In genomic region chr5:154333016-154333415, GRCh38 we compare ENCODE assay signal across 20 cellular contexts.
DNase-seq lines count a peak whose midpoint lies in the region; ATAC-seq, FAIRE-seq and TF ChIP-seq lines count a peak whose summit lies in the region.
"Had no signal": no experiment of that assay in that cellular context is flagged by ENCODE, and none has a peak within 500 bp of the region (broad histone marks: within the 10 kb centered on the region; RNA-seq: fewer than 3 reads in every experiment).

No MANE protein-coding gene starts in this region.

- FAIRE-seq in GM12878 (lab: Jason Lieb, UNC), result no peak

- DNase-seq in SK-N-SH, result no peak
- DNase-seq in MM.1S, result peak; percentile 41
- no peak for DNase-seq in GM12878 (ENCODE audit: low read depth, low spot score)
- DNase-seq in NCI-H82 treated with DMSO at 0.1 percent for 48 hours (lab: John Stamatoyannopoulos, UW; ENCODE audit: unreplicated experiment), result no peak
- DNase-seq in T-helper 1 cell, result no peak
- DNase-seq in smooth muscle cell (lab: John Stamatoyannopoulos, UW; ENCODE audit: unreplicated experiment), result no peak
- DNase-seq: ACHN; Caco-2; CD4-positive, alpha-beta memory T cell; DMS 273 treated with DMSO at 0.1 percent for 48 hours; KG1; NCI-H1105; NCI-H146; NCI-H524; NCI-H82 had no signal

- in situ Hi-C loops in GM12878 (cut with MboI), result no loop called here

- BruUV-seq in GM12878 (replicated peaks; lab: Mats Ljungman, UMichigan), result no TSS peak

- ATAC-seq in SK-N-SH treated with all-trans-retinoic acid at 6 μM for 48 hours, result no peak
- ATAC-seq in GM12878, result peak; percentile 41
- ATAC-seq in HG03521 (IDR thresholded peaks at IDR 0.05; ENCODE audit: unreplicated experiment), result no peak

- H3K4me2 ChIP-seq in SK-N-SH (no peak overlapping the region), MM.1S (ENCODE audit: low read depth, low read length) (no peak overlapping the region), GM12878 (ENCODE audit: control insufficient read depth, insufficient read depth) (no peak overlapping the region), smooth muscle cell (no peak overlapping the region)
- H3K4me2 ChIP-seq: BLaER1 treated with 17β-estradiol and CSF1 and Interleukin-3, amounts not matched to agents 10 nM and 100 nM had no signal

- H3K79me2 ChIP-seq in SK-N-SH (ENCODE audit: insufficient read depth) (peaks cover 39% of the 10 kb centered on the region; the same call in 1 of the 2 replicates), MM.1S (ENCODE audit: low read length) (no peaks in the 10 kb centered on the region), GM12878 (ENCODE audit: control insufficient read depth, insufficient read depth, low read length) (no peaks in the 10 kb centered on the region), smooth muscle cell (ENCODE audit: low read depth) (no peaks in the 10 kb centered on the region)

- H3K4me1 ChIP-seq in SK-N-SH (ENCODE audit: control insufficient read depth in 1 of 2, insufficient read depth in 2 of 2, low read depth in 1 of 2, low read length in 1 of 2), result no peaks in the 10 kb centered on the region
- 0 out of 2 replicates have a peak, but pooled peaks cover 5% of the 10 kb centered on the region for H3K4me1 ChIP-seq in MM.1S (ENCODE audit: low read length)
- H3K4me1 ChIP-seq in GM12878 (ENCODE audit: control insufficient read depth, insufficient read depth, low read length), result no peaks in the 10 kb centered on the region
- no peaks in the 10 kb centered on the region for H3K4me1 ChIP-seq in smooth muscle cell (ENCODE audit: low read depth)
- H3K4me1 ChIP-seq: BLaER1 treated with 17β-estradiol and CSF1 and Interleukin-3, amounts not matched to agents 10 nM and 100 nM; Caco-2 had no signal

- SMC1A ChIA-PET in GM12878 (lab: Charles Lee; ENCODE audit: uncharacterized antibody, unreplicated experiment), result interaction anchor here (1.2 to 1.7 kb wide), 3 partner anchors 20 to 72 kb away, joined by 3 to 8 read pairs (median 7); no protein-coding TSS in a partner anchor

- H3K4me3 ChIP-seq in SK-N-SH (ENCODE audit: low read depth in 2 of 2, low read length in 1 of 2), result no peak overlapping the region
- H3K4me3 ChIP-seq in MM.1S (ENCODE audit: low read length), result no peak overlapping the region
- H3K4me3 ChIP-seq in GM12878, result no peak overlapping the region
- no peak overlapping the region for H3K4me3 ChIP-seq in smooth muscle cell
- H3K4me3 ChIP-seq: BLaER1 treated with 17β-estradiol and CSF1 and Interleukin-3, amounts not matched to agents 10 nM and 100 nM had no signal

- H3K27ac ChIP-seq in SK-N-SH (ENCODE audit: low read depth in 2 of 2, low read length in 1 of 2), result no peak overlapping the region
- no peak overlapping the region for H3K27ac ChIP-seq in MM.1S (ENCODE audit: low read length)
- H3K27ac ChIP-seq in GM12878 (ENCODE audit: control insufficient read depth, insufficient read depth), result no peak overlapping the region
- H3K27ac ChIP-seq in smooth muscle cell (ENCODE audit: low read depth), result no peak overlapping the region
- H3K27ac ChIP-seq: 22Rv1; BLaER1 treated with 17β-estradiol and CSF1 and Interleukin-3, amounts not matched to agents 10 nM and 100 nM; HL-60 had no signal

- H3K9me2 ChIP-seq in SK-N-SH, result no peaks in the 10 kb centered on the region
- no peaks in the 10 kb centered on the region for H3K9me2 ChIP-seq in MM.1S (replicated peaks; ENCODE audit: insufficient read depth, low read length)

- intact Hi-C loops in GM12878 (cut with micrococcal nuclease; ENCODE audit: unreplicated experiment), result loop anchor here (2.0 kb wide), 1 partner anchor 72 kb away; no protein-coding TSS in a partner anchor

- TF ChIP-seq CTCF in SK-N-SH (IDR thresholded peaks at IDR 0.05), result no peak
- TF ChIP-seq CTCF in MM.1S (IDR thresholded peaks at IDR 0.05; ENCODE audit: low read length), result peak; percentile 25
- TF ChIP-seq CTCF in GM12878 (IDR thresholded peaks at IDR 0.05 in 2 of 3, conservative IDR thresholded peaks at IDR 0.05 in 1 of 3; ENCODE audit: control insufficient read depth in 2 of 3, extremely low read depth in 1 of 3, insufficient read depth in 1 of 3, low read depth in 3 of 3, low read length in 3 of 3), result peak in 1 of 3 experiments; percentile 14; a peak in 1 of 6 replicates
- no peak for TF ChIP-seq CTCF in smooth muscle cell (IDR thresholded peaks at IDR 0.05; ENCODE audit: borderline replicate concordance, insufficient read depth, poor library complexity, severe bottlenecking)

- H4K20me1 ChIP-seq in SK-N-SH (ENCODE audit: insufficient read depth) (no peaks in the 10 kb centered on the region), MM.1S (ENCODE audit: insufficient read depth, low read length) (no peaks in the 10 kb centered on the region), GM12878 (ENCODE audit: control insufficient read depth, insufficient read depth) (no peaks in the 10 kb centered on the region), smooth muscle cell (ENCODE audit: low read depth) (no peaks in the 10 kb centered on the region)

- H3K36me3 ChIP-seq in SK-N-SH (replicated peaks in 1 of 2; ENCODE audit: control insufficient read depth in 1 of 2, insufficient read depth in 2 of 2, low read length in 1 of 2) (peaks cover 44 to 45% of the 10 kb centered on the region in 2 experiments), MM.1S (replicated peaks; ENCODE audit: insufficient read depth, low read length) (no peaks in the 10 kb centered on the region; the same call in 1 of the 2 replicates), GM12878 (ENCODE audit: control insufficient read depth in 2 of 2, insufficient read depth in 2 of 2, low read length in 1 of 2) (peaks cover 0 to 6% of the 10 kb centered on the region in 2 experiments; a peak in 2 of 4 replicates), smooth muscle cell (ENCODE audit: low read depth) (no peaks in the 10 kb centered on the region)

- H2AFZ ChIP-seq in SK-N-SH (ENCODE audit: low read depth) (no peak overlapping the region), MM.1S (ENCODE audit: low read length) (no peak overlapping the region), GM12878 (ENCODE audit: control insufficient read depth, low read depth, low read length) (no peak overlapping the region), smooth muscle cell (ENCODE audit: low read depth) (no peak overlapping the region)

- RAD21 ChIA-PET in GM12878 (lab: Charles Lee; ENCODE audit: unreplicated experiment), result interaction anchor here (0.8 to 1.7 kb wide), 4 partner anchors 10 to 261 kb away, joined by 3 to 14 read pairs (median 3); no protein-coding TSS in a partner anchor

- H3K27me3 ChIP-seq in SK-N-SH (ENCODE audit: insufficient read depth), result no peaks in the 10 kb centered on the region
- no peaks in the 10 kb centered on the region for H3K27me3 ChIP-seq in MM.1S (replicated peaks; ENCODE audit: insufficient read depth, low read length)
- H3K27me3 ChIP-seq in GM12878 (replicated peaks in 1 of 2; ENCODE audit: control insufficient read depth in 2 of 2, insufficient read depth in 2 of 2, low read length in 1 of 2), result no peaks in the 10 kb centered on the region
- H3K27me3 ChIP-seq in smooth muscle cell (ENCODE audit: low read depth), result no peaks in the 10 kb centered on the region
- H3K27me3 ChIP-seq: BLaER1 treated with 17β-estradiol and CSF1 and Interleukin-3, amounts not matched to agents 10 nM and 100 nM had no signal

- TF ChIP-seq POLR2A in GM12878 (IDR thresholded peaks at IDR 0.05; ENCODE audit: low read depth, low read length), result no peak

- H3F3A ChIP-seq in SK-N-SH (replicated peaks; ENCODE audit: insufficient read depth), result no peaks in the 10 kb centered on the region
- H3F3A ChIP-seq in MM.1S (ENCODE audit: insufficient read depth, low read length), result no peaks in the 10 kb centered on the region
- no peaks in the 10 kb centered on the region for H3F3A ChIP-seq in smooth muscle cell (ENCODE audit: low read depth)

- no peak for TF ChIP-seq EP300 in SK-N-SH (IDR thresholded peaks at IDR 0.05; ENCODE audit: borderline replicate concordance in 1 of 2, low read depth in 1 of 2, low read length in 1 of 2)
- TF ChIP-seq EP300 in GM12878 (IDR thresholded peaks at IDR 0.05; ENCODE audit: borderline replicate concordance in 1 of 2, control insufficient read depth in 1 of 2, low read depth in 2 of 2, low read length in 2 of 2), result no peak

- CTCF ChIA-PET in SK-N-SH (lab: Yijun Ruan, JAX), result no interaction called here
- CTCF ChIA-PET in GM12878 (lab: Yijun Ruan, JAX), result interaction anchor here (1.2 to 2.3 kb wide), 2 partner anchors 9 to 72 kb away, joined by 4 to 18 read pairs; no protein-coding TSS in a partner anchor

- H3K9me3 ChIP-seq in SK-N-SH (no peaks in the 10 kb centered on the region), MM.1S (replicated peaks; ENCODE audit: insufficient read depth, low read length) (no peaks in the 10 kb centered on the region), GM12878 (replicated peaks; ENCODE audit: control insufficient read depth, insufficient read depth, low read length) (no peaks in the 10 kb centered on the region), smooth muscle cell (replicated peaks; ENCODE audit: low read depth) (no peaks in the 10 kb centered on the region)
- H3K9me3 ChIP-seq: BLaER1 treated with 17β-estradiol and CSF1 and Interleukin-3, amounts not matched to agents 10 nM and 100 nM; Caco-2 had no signal

- H3K9ac ChIP-seq in SK-N-SH, result no peak overlapping the region
- H3K9ac ChIP-seq in MM.1S (ENCODE audit: low read length), result no peak overlapping the region
- no peak overlapping the region for H3K9ac ChIP-seq in GM12878 (ENCODE audit: control insufficient read depth, insufficient read depth, low read length)
- no peak overlapping the region for H3K9ac ChIP-seq in smooth muscle cell (ENCODE audit: low read depth)
- H3K9ac ChIP-seq: BLaER1 treated with 17β-estradiol and CSF1 and Interleukin-3, amounts not matched to agents 10 nM and 100 nM had no signal

- POLR2A ChIA-PET in SK-N-SH (lab: Yijun Ruan, JAX) (no interaction called here), GM12878 (lab: Charles Lee) (no interaction called here)

- 94% methylated on average over 4 of the region's 4 CpGs for WGBS in SK-N-SH (ENCODE audit: low lambda C conversion rate)
- WGBS in GM12878 (ENCODE audit: insufficient coverage, insufficient replicate concordance, low lambda C conversion rate, missing lambda C conversion rate), result 93% methylated on average over 4 of the region's 4 CpGs
- 100% methylated on average over 4 of the region's 4 CpGs for WGBS in smooth muscle cell (ENCODE audit: low lambda C conversion rate)

- TF ChIP-seq RAD21 in SK-N-SH (IDR thresholded peaks at IDR 0.05; ENCODE audit: low read length) (no peak), GM12878 (IDR thresholded peaks at IDR 0.05; ENCODE audit: insufficient read depth, low read depth, low read length) (peak; percentile 40; the same call in 1 of the 2 replicates)

TF ChIP-seq in SK-N-SH, 30 proteins besides CTCF, POLR2A, EP300 and RAD21 (continues in another document):
- TF ChIP-seq GABPA (IDR thresholded peaks at IDR 0.05; ENCODE audit: low read depth) (no peak), SMC3 (IDR thresholded peaks at IDR 0.05; ENCODE audit: low read depth, low read length) (0 out of 2 replicates have a peak, but pooled peaks have one; percentile 3)

TF ChIP-seq in SK-N-SH treated with all-trans-retinoic acid at 6 μM for 48 hours, 23 proteins besides CTCF, POLR2A, EP300 and RAD21 (continues in another document):
- TF ChIP-seq ZNF70 (CRISPR knock-in tag; IDR thresholded peaks at IDR 0.05) (no peak), ZNF565 (CRISPR knock-in tag; conservative IDR thresholded peaks at IDR 0.05; ENCODE audit: low read depth) (no peak)

TF ChIP-seq in GM12878, 131 proteins besides CTCF, POLR2A, EP300 and RAD21 (continues in another document):
- TF ChIP-seq GABPA (IDR thresholded peaks at IDR 0.05; ENCODE audit: low read depth), result no peak

Comparison
In these comparisons a context has a peak if more than half of its experiments do, and no peak if none do; other contexts are left out.
1. Of the 26 proteins assayed by ChIP-seq in both GM12878 and SK-N-SH: peak only in GM12878: RAD21; only in SK-N-SH: none; in both: SMC3; in neither: 23; mixed calls (peak in some experiments, not most) for 1.